ENCODE assay signal across 1 cellular context in the genomic region with DNA sequence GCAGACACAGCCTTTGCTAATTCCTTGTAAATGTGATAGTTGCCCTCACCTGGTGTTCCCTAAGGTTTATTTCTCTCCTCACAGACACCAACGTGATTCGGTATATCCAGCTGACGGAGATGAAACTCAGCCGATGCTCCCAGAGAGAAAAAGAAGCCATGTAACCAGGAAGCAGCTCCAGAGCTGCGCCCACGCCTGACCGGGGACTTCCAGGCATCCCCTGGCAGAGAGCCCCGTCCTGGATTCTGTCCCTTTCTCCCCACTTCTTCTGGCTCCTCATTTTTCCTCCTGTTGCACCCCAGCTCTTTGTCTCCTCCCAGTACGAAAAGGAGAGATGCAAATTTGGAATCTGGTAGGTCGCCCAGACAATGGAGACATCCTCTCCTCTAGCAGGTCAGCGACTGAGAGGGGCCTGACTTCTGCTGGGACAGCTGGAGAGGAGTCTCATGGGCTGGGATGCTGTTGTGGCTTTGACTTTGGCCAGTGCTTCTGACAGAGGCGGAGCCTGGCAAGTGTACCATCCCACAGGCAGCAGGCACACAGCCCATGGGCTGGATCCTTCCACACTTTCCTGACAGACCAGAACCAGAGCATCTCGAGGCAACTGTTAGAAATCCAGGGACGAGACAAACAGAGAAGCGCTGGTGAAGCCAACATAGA.
TF ChIP-seq lines count a peak whose summit lies in the region.

No MANE protein-coding gene starts in this region.

TF ChIP-seq in H1, 55 proteins besides CTCF, POLR2A, EP300 and RAD21:
- TF ChIP-seq RBBP5 (IDR thresholded peaks at IDR 0.05; ENCODE audit: borderline replicate concordance, low read depth, low read length): no peak
- no peak for TF ChIP-seq SRF (IDR thresholded peaks at IDR 0.05; ENCODE audit: low read depth, low read length)
- TF ChIP-seq CBX5 (IDR thresholded peaks at IDR 0.05; ENCODE audit: low read depth, low read length): no peak
- TF ChIP-seq JUND (IDR thresholded peaks at IDR 0.05; ENCODE audit: low read length): no peak
- TF ChIP-seq, protein P1, sequence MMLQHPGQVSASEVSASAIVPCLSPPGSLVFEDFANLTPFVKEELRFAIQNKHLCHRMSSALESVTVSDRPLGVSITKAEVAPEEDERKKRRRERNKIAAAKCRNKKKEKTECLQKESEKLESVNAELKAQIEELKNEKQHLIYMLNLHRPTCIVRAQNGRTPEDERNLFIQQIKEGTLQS (IDR thresholded peaks at IDR 0.05; ENCODE audit: insufficient read depth, low read depth, low read length): no peak
- TF ChIP-seq, protein P2, sequence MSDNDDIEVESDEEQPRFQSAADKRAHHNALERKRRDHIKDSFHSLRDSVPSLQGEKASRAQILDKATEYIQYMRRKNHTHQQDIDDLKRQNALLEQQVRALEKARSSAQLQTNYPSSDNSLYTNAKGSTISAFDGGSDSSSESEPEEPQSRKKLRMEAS (IDR thresholded peaks at IDR 0.05): no peak
- no peak for TF ChIP-seq CHD1 (IDR thresholded peaks at IDR 0.05; ENCODE audit: low read depth, low read length)
- TF ChIP-seq NANOG (IDR thresholded peaks at IDR 0.05; ENCODE audit: insufficient read depth, low read depth, low read length, poor library complexity, severe bottlenecking): no peak
- no peak for TF ChIP-seq KDM5A (IDR thresholded peaks at IDR 0.05; ENCODE audit: low read length)
- TF ChIP-seq KDM4A (IDR thresholded peaks at IDR 0.05; ENCODE audit: low read depth, low read length, severe bottlenecking): no peak
- no peak for TF ChIP-seq SP4 (IDR thresholded peaks at IDR 0.05; ENCODE audit: low read length)
- TF ChIP-seq, protein P3, sequence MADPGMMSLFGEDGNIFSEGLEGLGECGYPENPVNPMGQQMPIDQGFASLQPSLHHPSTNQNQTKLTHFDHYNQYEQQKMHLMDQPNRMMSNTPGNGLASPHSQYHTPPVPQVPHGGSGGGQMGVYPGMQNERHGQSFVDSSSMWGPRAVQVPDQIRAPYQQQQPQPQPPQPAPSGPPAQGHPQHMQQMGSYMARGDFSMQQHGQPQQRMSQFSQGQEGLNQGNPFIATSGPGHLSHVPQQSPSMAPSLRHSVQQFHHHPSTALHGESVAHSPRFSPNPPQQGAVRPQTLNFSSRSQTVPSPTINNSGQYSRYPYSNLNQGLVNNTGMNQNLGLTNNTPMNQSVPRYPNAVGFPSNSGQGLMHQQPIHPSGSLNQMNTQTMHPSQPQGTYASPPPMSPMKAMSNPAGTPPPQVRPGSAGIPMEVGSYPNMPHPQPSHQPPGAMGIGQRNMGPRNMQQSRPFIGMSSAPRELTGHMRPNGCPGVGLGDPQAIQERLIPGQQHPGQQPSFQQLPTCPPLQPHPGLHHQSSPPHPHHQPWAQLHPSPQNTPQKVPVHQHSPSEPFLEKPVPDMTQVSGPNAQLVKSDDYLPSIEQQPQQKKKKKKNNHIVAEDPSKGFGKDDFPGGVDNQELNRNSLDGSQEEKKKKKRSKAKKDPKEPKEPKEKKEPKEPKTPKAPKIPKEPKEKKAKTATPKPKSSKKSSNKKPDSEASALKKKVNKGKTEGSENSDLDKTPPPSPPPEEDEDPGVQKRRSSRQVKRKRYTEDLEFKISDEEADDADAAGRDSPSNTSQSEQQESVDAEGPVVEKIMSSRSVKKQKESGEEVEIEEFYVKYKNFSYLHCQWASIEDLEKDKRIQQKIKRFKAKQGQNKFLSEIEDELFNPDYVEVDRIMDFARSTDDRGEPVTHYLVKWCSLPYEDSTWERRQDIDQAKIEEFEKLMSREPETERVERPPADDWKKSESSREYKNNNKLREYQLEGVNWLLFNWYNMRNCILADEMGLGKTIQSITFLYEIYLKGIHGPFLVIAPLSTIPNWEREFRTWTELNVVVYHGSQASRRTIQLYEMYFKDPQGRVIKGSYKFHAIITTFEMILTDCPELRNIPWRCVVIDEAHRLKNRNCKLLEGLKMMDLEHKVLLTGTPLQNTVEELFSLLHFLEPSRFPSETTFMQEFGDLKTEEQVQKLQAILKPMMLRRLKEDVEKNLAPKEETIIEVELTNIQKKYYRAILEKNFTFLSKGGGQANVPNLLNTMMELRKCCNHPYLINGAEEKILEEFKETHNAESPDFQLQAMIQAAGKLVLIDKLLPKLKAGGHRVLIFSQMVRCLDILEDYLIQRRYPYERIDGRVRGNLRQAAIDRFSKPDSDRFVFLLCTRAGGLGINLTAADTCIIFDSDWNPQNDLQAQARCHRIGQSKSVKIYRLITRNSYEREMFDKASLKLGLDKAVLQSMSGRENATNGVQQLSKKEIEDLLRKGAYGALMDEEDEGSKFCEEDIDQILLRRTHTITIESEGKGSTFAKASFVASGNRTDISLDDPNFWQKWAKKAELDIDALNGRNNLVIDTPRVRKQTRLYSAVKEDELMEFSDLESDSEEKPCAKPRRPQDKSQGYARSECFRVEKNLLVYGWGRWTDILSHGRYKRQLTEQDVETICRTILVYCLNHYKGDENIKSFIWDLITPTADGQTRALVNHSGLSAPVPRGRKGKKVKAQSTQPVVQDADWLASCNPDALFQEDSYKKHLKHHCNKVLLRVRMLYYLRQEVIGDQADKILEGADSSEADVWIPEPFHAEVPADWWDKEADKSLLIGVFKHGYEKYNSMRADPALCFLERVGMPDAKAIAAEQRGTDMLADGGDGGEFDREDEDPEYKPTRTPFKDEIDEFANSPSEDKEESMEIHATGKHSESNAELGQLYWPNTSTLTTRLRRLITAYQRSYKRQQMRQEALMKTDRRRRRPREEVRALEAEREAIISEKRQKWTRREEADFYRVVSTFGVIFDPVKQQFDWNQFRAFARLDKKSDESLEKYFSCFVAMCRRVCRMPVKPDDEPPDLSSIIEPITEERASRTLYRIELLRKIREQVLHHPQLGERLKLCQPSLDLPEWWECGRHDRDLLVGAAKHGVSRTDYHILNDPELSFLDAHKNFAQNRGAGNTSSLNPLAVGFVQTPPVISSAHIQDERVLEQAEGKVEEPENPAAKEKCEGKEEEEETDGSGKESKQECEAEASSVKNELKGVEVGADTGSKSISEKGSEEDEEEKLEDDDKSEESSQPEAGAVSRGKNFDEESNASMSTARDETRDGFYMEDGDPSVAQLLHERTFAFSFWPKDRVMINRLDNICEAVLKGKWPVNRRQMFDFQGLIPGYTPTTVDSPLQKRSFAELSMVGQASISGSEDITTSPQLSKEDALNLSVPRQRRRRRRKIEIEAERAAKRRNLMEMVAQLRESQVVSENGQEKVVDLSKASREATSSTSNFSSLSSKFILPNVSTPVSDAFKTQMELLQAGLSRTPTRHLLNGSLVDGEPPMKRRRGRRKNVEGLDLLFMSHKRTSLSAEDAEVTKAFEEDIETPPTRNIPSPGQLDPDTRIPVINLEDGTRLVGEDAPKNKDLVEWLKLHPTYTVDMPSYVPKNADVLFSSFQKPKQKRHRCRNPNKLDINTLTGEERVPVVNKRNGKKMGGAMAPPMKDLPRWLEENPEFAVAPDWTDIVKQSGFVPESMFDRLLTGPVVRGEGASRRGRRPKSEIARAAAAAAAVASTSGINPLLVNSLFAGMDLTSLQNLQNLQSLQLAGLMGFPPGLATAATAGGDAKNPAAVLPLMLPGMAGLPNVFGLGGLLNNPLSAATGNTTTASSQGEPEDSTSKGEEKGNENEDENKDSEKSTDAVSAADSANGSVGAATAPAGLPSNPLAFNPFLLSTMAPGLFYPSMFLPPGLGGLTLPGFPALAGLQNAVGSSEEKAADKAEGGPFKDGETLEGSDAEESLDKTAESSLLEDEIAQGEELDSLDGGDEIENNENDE (IDR thresholded peaks at IDR 0.05; ENCODE audit: insufficient replicate concordance, low read length): no peak
- TF ChIP-seq BRCA1 (IDR thresholded peaks at IDR 0.05; ENCODE audit: low read depth, low read length): no peak
- TF ChIP-seq YY1 (IDR thresholded peaks at IDR 0.05; ENCODE audit: low read depth, low read length): no peak
